Comparison of ENCODE assay signal across 2 cellular contexts in the genomic region with DNA sequence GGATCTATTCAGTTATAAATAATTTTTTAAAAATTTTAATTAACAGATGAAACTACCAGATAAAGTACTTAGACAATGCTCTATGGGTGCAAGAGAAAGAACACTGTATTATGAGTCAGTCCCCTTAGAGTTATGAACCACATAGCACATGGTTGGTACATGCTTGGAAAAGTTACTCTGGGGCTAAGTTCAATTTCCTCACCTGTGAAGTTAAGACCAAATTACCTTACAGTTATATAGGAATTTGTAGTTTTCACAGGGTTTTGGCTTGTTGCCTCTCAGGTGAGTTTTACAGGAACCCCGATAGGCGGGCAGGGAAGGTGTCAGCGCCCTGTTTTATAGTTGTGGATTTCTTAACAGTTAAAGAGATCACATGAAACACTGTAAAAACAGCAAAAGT.
TF ChIP-seq lines count a peak whose summit lies in the region.

No MANE protein-coding gene starts in this region.

TF ChIP-seq in A549, 52 proteins besides CTCF, POLR2A, EP300 and RAD21:
- TF ChIP-seq RARB (CRISPR knock-in tag; IDR thresholded peaks at IDR 0.05) = 0 out of 2 replicates have a peak, but pooled peaks have one; percentile 36
- TF ChIP-seq, protein P1, sequence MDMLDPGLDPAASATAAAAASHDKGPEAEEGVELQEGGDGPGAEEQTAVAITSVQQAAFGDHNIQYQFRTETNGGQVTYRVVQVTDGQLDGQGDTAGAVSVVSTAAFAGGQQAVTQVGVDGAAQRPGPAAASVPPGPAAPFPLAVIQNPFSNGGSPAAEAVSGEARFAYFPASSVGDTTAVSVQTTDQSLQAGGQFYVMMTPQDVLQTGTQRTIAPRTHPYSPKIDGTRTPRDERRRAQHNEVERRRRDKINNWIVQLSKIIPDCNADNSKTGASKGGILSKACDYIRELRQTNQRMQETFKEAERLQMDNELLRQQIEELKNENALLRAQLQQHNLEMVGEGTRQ (IDR thresholded peaks at IDR 0.05) = no peak
TF ChIP-seq in A549: peak in this region for 1.

TF ChIP-seq in HepG2, 621 proteins besides CTCF, POLR2A, EP300 and RAD21:
- TF ChIP-seq SIN3B (IDR thresholded peaks at IDR 0.05; ENCODE audit: low read length) (no peak), KDM2A (CRISPR knock-in tag; IDR thresholded peaks at IDR 0.05; ENCODE audit: borderline replicate concordance, low read depth) (no peak), MXI1 (IDR thresholded peaks at IDR 0.05; ENCODE audit: borderline replicate concordance, low read depth, low read length) (peak; percentile 39; the same call in 1 of the 3 replicates), GABPA (IDR thresholded peaks at IDR 0.05; ENCODE audit: low read depth, low read length) (no peak), GABPA (CRISPR knock-in tag; IDR thresholded peaks at IDR 0.05; ENCODE audit: low read depth) (peak; percentile 5; the same call in 1 of the 2 replicates), JDP2 (CRISPR knock-in tag; IDR thresholded peaks at IDR 0.05; ENCODE audit: borderline replicate concordance) (no peak)
- TF ChIP-seq, protein P2, sequence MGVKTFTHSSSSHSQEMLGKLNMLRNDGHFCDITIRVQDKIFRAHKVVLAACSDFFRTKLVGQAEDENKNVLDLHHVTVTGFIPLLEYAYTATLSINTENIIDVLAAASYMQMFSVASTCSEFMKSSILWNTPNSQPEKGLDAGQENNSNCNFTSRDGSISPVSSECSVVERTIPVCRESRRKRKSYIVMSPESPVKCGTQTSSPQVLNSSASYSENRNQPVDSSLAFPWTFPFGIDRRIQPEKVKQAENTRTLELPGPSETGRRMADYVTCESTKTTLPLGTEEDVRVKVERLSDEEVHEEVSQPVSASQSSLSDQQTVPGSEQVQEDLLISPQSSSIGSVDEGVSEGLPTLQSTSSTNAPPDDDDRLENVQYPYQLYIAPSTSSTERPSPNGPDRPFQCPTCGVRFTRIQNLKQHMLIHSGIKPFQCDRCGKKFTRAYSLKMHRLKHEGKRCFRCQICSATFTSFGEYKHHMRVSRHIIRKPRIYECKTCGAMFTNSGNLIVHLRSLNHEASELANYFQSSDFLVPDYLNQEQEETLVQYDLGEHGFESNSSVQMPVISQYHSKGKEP (CRISPR knock-in tag; IDR thresholded peaks at IDR 0.05) = no peak
- TF ChIP-seq, protein P3, sequence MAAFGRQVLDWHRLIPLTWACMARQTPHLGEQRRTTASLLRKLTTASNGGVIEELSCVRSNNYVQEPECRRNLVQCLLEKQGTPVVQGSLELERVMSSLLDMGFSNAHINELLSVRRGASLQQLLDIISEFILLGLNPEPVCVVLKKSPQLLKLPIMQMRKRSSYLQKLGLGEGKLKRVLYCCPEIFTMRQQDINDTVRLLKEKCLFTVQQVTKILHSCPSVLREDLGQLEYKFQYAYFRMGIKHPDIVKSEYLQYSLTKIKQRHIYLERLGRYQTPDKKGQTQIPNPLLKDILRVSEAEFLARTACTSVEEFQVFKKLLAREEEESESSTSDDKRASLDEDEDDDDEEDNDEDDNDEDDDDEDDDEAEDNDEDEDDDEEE (CRISPR knock-in tag; IDR thresholded peaks at IDR 0.05) = no peak
- TF ChIP-seq, protein P4, sequence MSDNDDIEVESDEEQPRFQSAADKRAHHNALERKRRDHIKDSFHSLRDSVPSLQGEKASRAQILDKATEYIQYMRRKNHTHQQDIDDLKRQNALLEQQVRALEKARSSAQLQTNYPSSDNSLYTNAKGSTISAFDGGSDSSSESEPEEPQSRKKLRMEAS (IDR thresholded peaks at IDR 0.05) = peak; percentile 13; the same call in 1 of the 2 replicates
